ENCODE assay signal across 8 cellular contexts in genomic region chr1:64864018-64864945, GRCh38.
DNase-seq lines count a peak whose midpoint lies in the region; ATAC-seq and TF ChIP-seq lines count a peak whose summit lies in the region.

No MANE protein-coding gene starts in this region.

- H3K27me3 ChIP-seq in Karpas-422 (ENCODE audit: low read length) = no peaks in the 10 kb centered on the region
- H3K27me3 ChIP-seq in gastroesophageal sphincter = no peaks in the 10 kb centered on the region
- H3K27me3 ChIP-seq in spleen (replicated peaks in 1 of 7) = no peaks in the 10 kb centered on the region

- no peaks in the 10 kb centered on the region for H3K9me2 ChIP-seq in Karpas-422 (replicated peaks; ENCODE audit: insufficient read depth, low read length)

- 76% methylated on average over 6 to 8 of the region's 14 CpGs for WGBS in gastroesophageal sphincter (ENCODE audit: low coverage in 1 of 2), 2 donors
- 25 to 29% (median 28%) methylated on average over 14 of the region's 14 CpGs for WGBS in spleen, 5 donors

- peak; percentile 100 for ATAC-seq in GM21576 (IDR thresholded peaks at IDR 0.05; ENCODE audit: unreplicated experiment)
- ATAC-seq in gastroesophageal sphincter = peak; percentile 79

- H3K4me3 ChIP-seq in Karpas-422 (ENCODE audit: low read length) = no peak overlapping the region
- H3K4me3 ChIP-seq in gastroesophageal sphincter = no peak overlapping the region
- H3K4me3 ChIP-seq in spleen = peak overlapping the region in 1 of 8 donors; percentile 43

- intact Hi-C loops in spleen (cut with DNase I; ENCODE audit: low total_unique reads) = loop anchor here (10.0 kb wide), 1 partner anchor 101 kb away; the partner anchor contains the start of gene JAK1

- peak overlapping the region; percentile 13; the same call in 1 of the 2 replicates for H2AFZ ChIP-seq in Karpas-422 (ENCODE audit: low read length)

- H3K4me2 ChIP-seq in Karpas-422 (ENCODE audit: low read depth, low read length, poor library complexity, severe bottlenecking) = peak overlapping the region; percentile 11

- peaks cover 15% of the 10 kb centered on the region for H3K4me1 ChIP-seq in Karpas-422 (ENCODE audit: low read length)
- H3K4me1 ChIP-seq in gastroesophageal sphincter = peaks cover 0 to 5% (median 0%) of the 10 kb centered on the region in 3 donors
- peaks cover 32 to 72% (median 54%) of the 10 kb centered on the region in 6 donors for H3K4me1 ChIP-seq in spleen

- TF ChIP-seq CTCF in gastroesophageal sphincter (IDR thresholded peaks at IDR 0.05) (no peak), spleen (IDR thresholded peaks at IDR 0.05 in 8 of 11, conservative IDR thresholded peaks at IDR 0.05 in 3 of 11) (no peak)

- no peak overlapping the region for H3K9ac ChIP-seq in Karpas-422 (ENCODE audit: low read length)

- H4K20me1 ChIP-seq in Karpas-422 (ENCODE audit: insufficient read depth, low read depth, low read length) = no peaks in the 10 kb centered on the region

- H3K9me3 ChIP-seq in Karpas-422 (ENCODE audit: low read length) = no peaks in the 10 kb centered on the region
- H3K9me3 ChIP-seq in gastroesophageal sphincter = no peaks in the 10 kb centered on the region
- no peaks in the 10 kb centered on the region for H3K9me3 ChIP-seq in spleen

- DNase-seq in GDM1 (lab: John Stamatoyannopoulos, UW) (peak; percentile 90), Karpas-422 (peak; percentile 90), spleen (peak; percentile 96), NCI-H187 (lab: John Stamatoyannopoulos, UW) (no peak), NCI-H1417 treated with DMSO at 0.1 percent for 48 hours (lab: John Stamatoyannopoulos, UW) (no peak)
- peak; percentile 22 for DNase-seq in activated CD4-positive, alpha-beta T cell treated with anti-CD3 and anti-CD28 coated beads, Interleukin-2, amount 50 U/mL, for 1 hour

- H3K27ac ChIP-seq in Karpas-422 (ENCODE audit: low read length) (peak overlapping the region; percentile 27), gastroesophageal sphincter (peak overlapping the region in 3 of 4 donors; percentile 1 to 47 (median 35)), spleen (peak overlapping the region; percentile 53 to 85 (median 78))

- TF ChIP-seq EP300 in gastroesophageal sphincter (IDR thresholded peaks at IDR 0.05) = no peak

- H3K36me3 ChIP-seq in Karpas-422 (ENCODE audit: insufficient read depth, low read length) = no peaks in the 10 kb centered on the region
- peaks cover 4 to 73% of the 10 kb centered on the region in 2 donors for H3K36me3 ChIP-seq in gastroesophageal sphincter
- H3K36me3 ChIP-seq in spleen = peaks cover 0 to 98% (median 46%) of the 10 kb centered on the region in 6 donors

- no peaks in the 10 kb centered on the region for H3K79me2 ChIP-seq in Karpas-422 (ENCODE audit: low read length)

- no peak for TF ChIP-seq POLR2A in gastroesophageal sphincter (IDR thresholded peaks at IDR 0.05)
- TF ChIP-seq POLR2A in spleen (IDR thresholded peaks at IDR 0.05) = no peak

Comparison
In these comparisons a context has a peak if more than half of its experiments do, and no peak if none do; other contexts are left out.
1. DNase-seq: peak in GDM1 (single experiment), Karpas-422 (single experiment), activated CD4-positive, alpha-beta T cell treated with anti-CD3 and anti-CD28 coated beads, Interleukin-2, amount 50 U/mL, for 1 hour (single experiment) and spleen (single experiment); none in NCI-H187 (0 of 2) and NCI-H1417 treated with DMSO at 0.1 percent for 48 hours (single experiment).
2. H3K27ac ChIP-seq: peak in every context shown above with its lines; median percentile 78 in spleen; 35 in gastroesophageal sphincter; 27 in Karpas-422.